ENCODE assay signal across 1 cellular context in the genomic region with DNA sequence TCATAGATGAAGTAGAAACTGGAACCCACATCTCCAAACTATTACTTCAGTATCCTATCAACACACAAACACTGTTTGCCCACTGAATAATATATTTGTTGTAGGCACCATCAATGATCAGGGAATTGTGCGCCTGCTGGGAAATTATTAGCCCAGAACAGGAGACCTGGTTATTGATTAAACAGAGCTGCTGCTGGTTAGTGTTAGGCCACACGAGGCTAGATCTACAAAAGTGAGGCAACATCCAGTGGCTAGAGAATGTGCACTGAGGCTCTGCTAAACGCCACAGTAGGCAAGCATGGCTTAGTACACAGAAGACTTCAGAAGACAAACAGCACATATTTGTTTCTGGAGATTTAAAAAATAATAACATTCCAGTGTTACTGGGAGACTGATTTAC.
TF ChIP-seq lines count a peak whose summit lies in the region.

No MANE protein-coding gene starts in this region.

TF ChIP-seq in HepG2, 621 proteins besides CTCF, POLR2A, EP300 and RAD21 (continued from another document and continues in another):
- TF ChIP-seq, protein P1, sequence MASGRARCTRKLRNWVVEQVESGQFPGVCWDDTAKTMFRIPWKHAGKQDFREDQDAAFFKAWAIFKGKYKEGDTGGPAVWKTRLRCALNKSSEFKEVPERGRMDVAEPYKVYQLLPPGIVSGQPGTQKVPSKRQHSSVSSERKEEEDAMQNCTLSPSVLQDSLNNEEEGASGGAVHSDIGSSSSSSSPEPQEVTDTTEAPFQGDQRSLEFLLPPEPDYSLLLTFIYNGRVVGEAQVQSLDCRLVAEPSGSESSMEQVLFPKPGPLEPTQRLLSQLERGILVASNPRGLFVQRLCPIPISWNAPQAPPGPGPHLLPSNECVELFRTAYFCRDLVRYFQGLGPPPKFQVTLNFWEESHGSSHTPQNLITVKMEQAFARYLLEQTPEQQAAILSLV (CRISPR knock-in tag; IDR thresholded peaks at IDR 0.05; ENCODE audit: borderline replicate concordance) = no peak
- no peak for TF ChIP-seq ZNF251 (CRISPR knock-in tag; IDR thresholded peaks at IDR 0.05)
- TF ChIP-seq TEAD3 (CRISPR knock-in tag; optimal IDR thresholded peaks at IDR 0.05; ENCODE audit: borderline replicate concordance) = peak; percentile 82
- TF ChIP-seq ZNF891 (CRISPR knock-in tag; IDR thresholded peaks at IDR 0.05) = no peak
- no peak for TF ChIP-seq ZNF430 (CRISPR knock-in tag; IDR thresholded peaks at IDR 0.05)
- TF ChIP-seq CENPX (CRISPR knock-in tag; IDR thresholded peaks at IDR 0.05) = no peak
- TF ChIP-seq ZFP62 (CRISPR knock-in tag; IDR thresholded peaks at IDR 0.05) = no peak
- TF ChIP-seq SKI (IDR thresholded peaks at IDR 0.05; ENCODE audit: partially characterized antibody) = no peak
- no peak for TF ChIP-seq FOXA1 (IDR thresholded peaks at IDR 0.05)
- TF ChIP-seq FOXA1 (CRISPR knock-in tag; IDR thresholded peaks at IDR 0.05) = peak; percentile 63
- TF ChIP-seq WIZ (CRISPR knock-in tag; IDR thresholded peaks at IDR 0.05) = no peak
- TF ChIP-seq, protein P2, sequence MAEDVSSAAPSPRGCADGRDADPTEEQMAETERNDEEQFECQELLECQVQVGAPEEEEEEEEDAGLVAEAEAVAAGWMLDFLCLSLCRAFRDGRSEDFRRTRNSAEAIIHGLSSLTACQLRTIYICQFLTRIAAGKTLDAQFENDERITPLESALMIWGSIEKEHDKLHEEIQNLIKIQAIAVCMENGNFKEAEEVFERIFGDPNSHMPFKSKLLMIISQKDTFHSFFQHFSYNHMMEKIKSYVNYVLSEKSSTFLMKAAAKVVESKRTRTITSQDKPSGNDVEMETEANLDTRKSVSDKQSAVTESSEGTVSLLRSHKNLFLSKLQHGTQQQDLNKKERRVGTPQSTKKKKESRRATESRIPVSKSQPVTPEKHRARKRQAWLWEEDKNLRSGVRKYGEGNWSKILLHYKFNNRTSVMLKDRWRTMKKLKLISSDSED (CRISPR knock-in tag; IDR thresholded peaks at IDR 0.05) = no peak
- TF ChIP-seq, protein P3, sequence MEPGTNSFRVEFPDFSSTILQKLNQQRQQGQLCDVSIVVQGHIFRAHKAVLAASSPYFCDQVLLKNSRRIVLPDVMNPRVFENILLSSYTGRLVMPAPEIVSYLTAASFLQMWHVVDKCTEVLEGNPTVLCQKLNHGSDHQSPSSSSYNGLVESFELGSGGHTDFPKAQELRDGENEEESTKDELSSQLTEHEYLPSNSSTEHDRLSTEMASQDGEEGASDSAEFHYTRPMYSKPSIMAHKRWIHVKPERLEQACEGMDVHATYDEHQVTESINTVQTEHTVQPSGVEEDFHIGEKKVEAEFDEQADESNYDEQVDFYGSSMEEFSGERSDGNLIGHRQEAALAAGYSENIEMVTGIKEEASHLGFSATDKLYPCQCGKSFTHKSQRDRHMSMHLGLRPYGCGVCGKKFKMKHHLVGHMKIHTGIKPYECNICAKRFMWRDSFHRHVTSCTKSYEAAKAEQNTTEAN (CRISPR knock-in tag; conservative IDR thresholded peaks at IDR 0.05) = no peak
- TF ChIP-seq BRCA1 (CRISPR knock-in tag; IDR thresholded peaks at IDR 0.05) = no peak
- TF ChIP-seq, protein P4, sequence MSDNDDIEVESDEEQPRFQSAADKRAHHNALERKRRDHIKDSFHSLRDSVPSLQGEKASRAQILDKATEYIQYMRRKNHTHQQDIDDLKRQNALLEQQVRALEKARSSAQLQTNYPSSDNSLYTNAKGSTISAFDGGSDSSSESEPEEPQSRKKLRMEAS (IDR thresholded peaks at IDR 0.05) = peak; percentile 67
- TF ChIP-seq, protein P5, sequence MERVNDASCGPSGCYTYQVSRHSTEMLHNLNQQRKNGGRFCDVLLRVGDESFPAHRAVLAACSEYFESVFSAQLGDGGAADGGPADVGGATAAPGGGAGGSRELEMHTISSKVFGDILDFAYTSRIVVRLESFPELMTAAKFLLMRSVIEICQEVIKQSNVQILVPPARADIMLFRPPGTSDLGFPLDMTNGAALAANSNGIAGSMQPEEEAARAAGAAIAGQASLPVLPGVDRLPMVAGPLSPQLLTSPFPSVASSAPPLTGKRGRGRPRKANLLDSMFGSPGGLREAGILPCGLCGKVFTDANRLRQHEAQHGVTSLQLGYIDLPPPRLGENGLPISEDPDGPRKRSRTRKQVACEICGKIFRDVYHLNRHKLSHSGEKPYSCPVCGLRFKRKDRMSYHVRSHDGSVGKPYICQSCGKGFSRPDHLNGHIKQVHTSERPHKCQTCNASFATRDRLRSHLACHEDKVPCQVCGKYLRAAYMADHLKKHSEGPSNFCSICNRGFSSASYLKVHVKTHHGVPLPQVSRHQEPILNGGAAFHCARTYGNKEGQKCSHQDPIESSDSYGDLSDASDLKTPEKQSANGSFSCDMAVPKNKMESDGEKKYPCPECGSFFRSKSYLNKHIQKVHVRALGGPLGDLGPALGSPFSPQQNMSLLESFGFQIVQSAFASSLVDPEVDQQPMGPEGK (CRISPR knock-in tag; IDR thresholded peaks at IDR 0.05) = no peak; the same call in 1 of the 2 replicates
- no peak for TF ChIP-seq ELF1 (CRISPR knock-in tag; IDR thresholded peaks at IDR 0.05)
- no peak for TF ChIP-seq ZFP36 (IDR thresholded peaks at IDR 0.05; ENCODE audit: borderline replicate concordance, low read depth, low read length, partially characterized antibody)
- no peak for TF ChIP-seq MAF1 (CRISPR knock-in tag; IDR thresholded peaks at IDR 0.05; ENCODE audit: borderline replicate concordance)
- TF ChIP-seq, protein P6, sequence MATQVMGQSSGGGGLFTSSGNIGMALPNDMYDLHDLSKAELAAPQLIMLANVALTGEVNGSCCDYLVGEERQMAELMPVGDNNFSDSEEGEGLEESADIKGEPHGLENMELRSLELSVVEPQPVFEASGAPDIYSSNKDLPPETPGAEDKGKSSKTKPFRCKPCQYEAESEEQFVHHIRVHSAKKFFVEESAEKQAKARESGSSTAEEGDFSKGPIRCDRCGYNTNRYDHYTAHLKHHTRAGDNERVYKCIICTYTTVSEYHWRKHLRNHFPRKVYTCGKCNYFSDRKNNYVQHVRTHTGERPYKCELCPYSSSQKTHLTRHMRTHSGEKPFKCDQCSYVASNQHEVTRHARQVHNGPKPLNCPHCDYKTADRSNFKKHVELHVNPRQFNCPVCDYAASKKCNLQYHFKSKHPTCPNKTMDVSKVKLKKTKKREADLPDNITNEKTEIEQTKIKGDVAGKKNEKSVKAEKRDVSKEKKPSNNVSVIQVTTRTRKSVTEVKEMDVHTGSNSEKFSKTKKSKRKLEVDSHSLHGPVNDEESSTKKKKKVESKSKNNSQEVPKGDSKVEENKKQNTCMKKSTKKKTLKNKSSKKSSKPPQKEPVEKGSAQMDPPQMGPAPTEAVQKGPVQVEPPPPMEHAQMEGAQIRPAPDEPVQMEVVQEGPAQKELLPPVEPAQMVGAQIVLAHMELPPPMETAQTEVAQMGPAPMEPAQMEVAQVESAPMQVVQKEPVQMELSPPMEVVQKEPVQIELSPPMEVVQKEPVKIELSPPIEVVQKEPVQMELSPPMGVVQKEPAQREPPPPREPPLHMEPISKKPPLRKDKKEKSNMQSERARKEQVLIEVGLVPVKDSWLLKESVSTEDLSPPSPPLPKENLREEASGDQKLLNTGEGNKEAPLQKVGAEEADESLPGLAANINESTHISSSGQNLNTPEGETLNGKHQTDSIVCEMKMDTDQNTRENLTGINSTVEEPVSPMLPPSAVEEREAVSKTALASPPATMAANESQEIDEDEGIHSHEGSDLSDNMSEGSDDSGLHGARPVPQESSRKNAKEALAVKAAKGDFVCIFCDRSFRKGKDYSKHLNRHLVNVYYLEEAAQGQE (IDR thresholded peaks at IDR 0.05; ENCODE audit: borderline replicate concordance in 1 of 2, low read depth in 1 of 2, low read length in 2 of 2) = no peak
- TF ChIP-seq KAT8 (CRISPR knock-in tag; IDR thresholded peaks at IDR 0.05) = peak; percentile 38; the same call in 1 of the 2 replicates
- no peak for TF ChIP-seq ZNF768 (CRISPR knock-in tag; IDR thresholded peaks at IDR 0.05)
- no peak for TF ChIP-seq RORA (CRISPR knock-in tag; IDR thresholded peaks at IDR 0.05)
- TF ChIP-seq ZNF562 (CRISPR knock-in tag; IDR thresholded peaks at IDR 0.05; ENCODE audit: borderline replicate concordance) = no peak
- no peak for TF ChIP-seq BRD4 (CRISPR knock-in tag; IDR thresholded peaks at IDR 0.05)
- TF ChIP-seq SMARCC2 (IDR thresholded peaks at IDR 0.05) = no peak
- no peak for TF ChIP-seq JUND (CRISPR knock-in tag; IDR thresholded peaks at IDR 0.05)
- no peak for TF ChIP-seq ZKSCAN1 (IDR thresholded peaks at IDR 0.05; ENCODE audit: low read length)
- no peak for TF ChIP-seq ZNF17 (CRISPR knock-in tag; IDR thresholded peaks at IDR 0.05)
- TF ChIP-seq ZFX (CRISPR knock-in tag; IDR thresholded peaks at IDR 0.05; ENCODE audit: low read depth) = peak; percentile 46; the same call in 1 of the 2 replicates
- TF ChIP-seq, protein P7, sequence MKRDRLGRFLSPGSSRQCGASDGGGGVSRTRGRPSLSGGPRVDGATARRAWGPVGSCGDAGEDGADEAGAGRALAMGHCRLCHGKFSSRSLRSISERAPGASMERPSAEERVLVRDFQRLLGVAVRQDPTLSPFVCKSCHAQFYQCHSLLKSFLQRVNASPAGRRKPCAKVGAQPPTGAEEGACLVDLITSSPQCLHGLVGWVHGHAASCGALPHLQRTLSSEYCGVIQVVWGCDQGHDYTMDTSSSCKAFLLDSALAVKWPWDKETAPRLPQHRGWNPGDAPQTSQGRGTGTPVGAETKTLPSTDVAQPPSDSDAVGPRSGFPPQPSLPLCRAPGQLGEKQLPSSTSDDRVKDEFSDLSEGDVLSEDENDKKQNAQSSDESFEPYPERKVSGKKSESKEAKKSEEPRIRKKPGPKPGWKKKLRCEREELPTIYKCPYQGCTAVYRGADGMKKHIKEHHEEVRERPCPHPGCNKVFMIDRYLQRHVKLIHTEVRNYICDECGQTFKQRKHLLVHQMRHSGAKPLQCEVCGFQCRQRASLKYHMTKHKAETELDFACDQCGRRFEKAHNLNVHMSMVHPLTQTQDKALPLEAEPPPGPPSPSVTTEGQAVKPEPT (CRISPR knock-in tag; IDR thresholded peaks at IDR 0.05; ENCODE audit: low read depth) = no peak
- TF ChIP-seq, protein P8, sequence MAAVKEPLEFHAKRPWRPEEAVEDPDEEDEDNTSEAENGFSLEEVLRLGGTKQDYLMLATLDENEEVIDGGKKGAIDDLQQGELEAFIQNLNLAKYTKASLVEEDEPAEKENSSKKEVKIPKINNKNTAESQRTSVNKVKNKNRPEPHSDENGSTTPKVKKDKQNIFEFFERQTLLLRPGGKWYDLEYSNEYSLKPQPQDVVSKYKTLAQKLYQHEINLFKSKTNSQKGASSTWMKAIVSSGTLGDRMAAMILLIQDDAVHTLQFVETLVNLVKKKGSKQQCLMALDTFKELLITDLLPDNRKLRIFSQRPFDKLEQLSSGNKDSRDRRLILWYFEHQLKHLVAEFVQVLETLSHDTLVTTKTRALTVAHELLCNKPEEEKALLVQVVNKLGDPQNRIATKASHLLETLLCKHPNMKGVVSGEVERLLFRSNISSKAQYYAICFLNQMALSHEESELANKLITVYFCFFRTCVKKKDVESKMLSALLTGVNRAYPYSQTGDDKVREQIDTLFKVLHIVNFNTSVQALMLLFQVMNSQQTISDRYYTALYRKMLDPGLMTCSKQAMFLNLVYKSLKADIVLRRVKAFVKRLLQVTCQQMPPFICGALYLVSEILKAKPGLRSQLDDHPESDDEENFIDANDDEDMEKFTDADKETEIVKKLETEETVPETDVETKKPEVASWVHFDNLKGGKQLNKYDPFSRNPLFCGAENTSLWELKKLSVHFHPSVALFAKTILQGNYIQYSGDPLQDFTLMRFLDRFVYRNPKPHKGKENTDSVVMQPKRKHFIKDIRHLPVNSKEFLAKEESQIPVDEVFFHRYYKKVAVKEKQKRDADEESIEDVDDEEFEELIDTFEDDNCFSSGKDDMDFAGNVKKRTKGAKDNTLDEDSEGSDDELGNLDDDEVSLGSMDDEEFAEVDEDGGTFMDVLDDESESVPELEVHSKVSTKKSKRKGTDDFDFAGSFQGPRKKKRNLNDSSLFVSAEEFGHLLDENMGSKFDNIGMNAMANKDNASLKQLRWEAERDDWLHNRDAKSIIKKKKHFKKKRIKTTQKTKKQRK (IDR thresholded peaks at IDR 0.05; ENCODE audit: low read length) = no peak
- no peak for TF ChIP-seq ZNF335 (CRISPR knock-in tag; IDR thresholded peaks at IDR 0.05)
- TF ChIP-seq, protein P9, sequence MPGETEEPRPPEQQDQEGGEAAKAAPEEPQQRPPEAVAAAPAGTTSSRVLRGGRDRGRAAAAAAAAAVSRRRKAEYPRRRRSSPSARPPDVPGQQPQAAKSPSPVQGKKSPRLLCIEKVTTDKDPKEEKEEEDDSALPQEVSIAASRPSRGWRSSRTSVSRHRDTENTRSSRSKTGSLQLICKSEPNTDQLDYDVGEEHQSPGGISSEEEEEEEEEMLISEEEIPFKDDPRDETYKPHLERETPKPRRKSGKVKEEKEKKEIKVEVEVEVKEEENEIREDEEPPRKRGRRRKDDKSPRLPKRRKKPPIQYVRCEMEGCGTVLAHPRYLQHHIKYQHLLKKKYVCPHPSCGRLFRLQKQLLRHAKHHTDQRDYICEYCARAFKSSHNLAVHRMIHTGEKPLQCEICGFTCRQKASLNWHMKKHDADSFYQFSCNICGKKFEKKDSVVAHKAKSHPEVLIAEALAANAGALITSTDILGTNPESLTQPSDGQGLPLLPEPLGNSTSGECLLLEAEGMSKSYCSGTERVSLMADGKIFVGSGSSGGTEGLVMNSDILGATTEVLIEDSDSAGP (CRISPR knock-in tag; IDR thresholded peaks at IDR 0.05; ENCODE audit: borderline replicate concordance) = no peak
- no peak for TF ChIP-seq ZNF30 (CRISPR knock-in tag; IDR thresholded peaks at IDR 0.05)
- TF ChIP-seq, protein P10, sequence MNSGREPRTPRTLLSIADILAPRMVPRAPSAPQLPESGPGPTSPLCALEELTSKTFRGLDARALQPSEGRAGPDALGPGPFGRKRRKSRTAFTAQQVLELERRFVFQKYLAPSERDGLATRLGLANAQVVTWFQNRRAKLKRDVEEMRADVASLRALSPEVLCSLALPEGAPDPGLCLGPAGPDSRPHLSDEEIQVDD (CRISPR knock-in tag; IDR thresholded peaks at IDR 0.05; ENCODE audit: borderline replicate concordance) = no peak
- peak; percentile 62; the same call in 1 of the 2 replicates for TF ChIP-seq ZNF792 (CRISPR knock-in tag; IDR thresholded peaks at IDR 0.05)
- TF ChIP-seq RBFOX2 (IDR thresholded peaks at IDR 0.05; ENCODE audit: low read depth, low read length) = no peak
- no peak for TF ChIP-seq ZNF674 (CRISPR knock-in tag; IDR thresholded peaks at IDR 0.05; ENCODE audit: low read depth)
- no peak for TF ChIP-seq ZNF879 (CRISPR knock-in tag; IDR thresholded peaks at IDR 0.05)
- TF ChIP-seq STAG1 (CRISPR knock-in tag; IDR thresholded peaks at IDR 0.05) = no peak
- TF ChIP-seq ZNF678 (CRISPR knock-in tag; IDR thresholded peaks at IDR 0.05) = no peak
- TF ChIP-seq RAD51 (IDR thresholded peaks at IDR 0.05; ENCODE audit: borderline replicate concordance) = no peak
- TF ChIP-seq, protein P11, sequence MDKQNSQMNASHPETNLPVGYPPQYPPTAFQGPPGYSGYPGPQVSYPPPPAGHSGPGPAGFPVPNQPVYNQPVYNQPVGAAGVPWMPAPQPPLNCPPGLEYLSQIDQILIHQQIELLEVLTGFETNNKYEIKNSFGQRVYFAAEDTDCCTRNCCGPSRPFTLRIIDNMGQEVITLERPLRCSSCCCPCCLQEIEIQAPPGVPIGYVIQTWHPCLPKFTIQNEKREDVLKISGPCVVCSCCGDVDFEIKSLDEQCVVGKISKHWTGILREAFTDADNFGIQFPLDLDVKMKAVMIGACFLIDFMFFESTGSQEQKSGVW (CRISPR knock-in tag; IDR thresholded peaks at IDR 0.05; ENCODE audit: borderline replicate concordance) = no peak
- TF ChIP-seq, protein P12, sequence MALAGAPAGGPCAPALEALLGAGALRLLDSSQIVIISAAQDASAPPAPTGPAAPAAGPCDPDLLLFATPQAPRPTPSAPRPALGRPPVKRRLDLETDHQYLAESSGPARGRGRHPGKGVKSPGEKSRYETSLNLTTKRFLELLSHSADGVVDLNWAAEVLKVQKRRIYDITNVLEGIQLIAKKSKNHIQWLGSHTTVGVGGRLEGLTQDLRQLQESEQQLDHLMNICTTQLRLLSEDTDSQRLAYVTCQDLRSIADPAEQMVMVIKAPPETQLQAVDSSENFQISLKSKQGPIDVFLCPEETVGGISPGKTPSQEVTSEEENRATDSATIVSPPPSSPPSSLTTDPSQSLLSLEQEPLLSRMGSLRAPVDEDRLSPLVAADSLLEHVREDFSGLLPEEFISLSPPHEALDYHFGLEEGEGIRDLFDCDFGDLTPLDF (CRISPR knock-in tag; IDR thresholded peaks at IDR 0.05) = no peak
